ENCODE assay signal across 13 cellular contexts in genomic region chr11:122102426-122102825, GRCh38. TPM values are rescaled to one million over a fixed set of nuclear protein-coding genes. Genes with fewer than 3 reads are reported as not detected.
DNase-seq lines count a peak whose midpoint lies in the region; ATAC-seq, FAIRE-seq and TF ChIP-seq lines count a peak whose summit lies in the region.
"Had no signal": no experiment of that assay in that cellular context is flagged by ENCODE, and none has a peak within 500 bp of the region (broad histone marks: within the 10 kb centered on the region; RNA-seq: fewer than 3 reads in every experiment).

No MANE protein-coding gene starts in this region.

- no peaks in the 10 kb centered on the region for H3K9me3 ChIP-seq in GM23248 (ENCODE audit: low read depth)
- H3K9me3 ChIP-seq in gastroesophageal sphincter = no peaks in the 10 kb centered on the region
- no peaks in the 10 kb centered on the region for H3K9me3 ChIP-seq in subcutaneous abdominal adipose tissue (ENCODE audit: control insufficient read depth in 5 of 5, low read length in 5 of 5)

- H3K4me1 ChIP-seq in GM23248 (ENCODE audit: insufficient read depth) (peaks cover 57% of the 10 kb centered on the region), gastroesophageal sphincter (peaks cover 0 to 42% (median 10%) of the 10 kb centered on the region in 3 donors), subcutaneous abdominal adipose tissue (ENCODE audit: control insufficient read depth in 5 of 5, insufficient read depth in 5 of 5, low read length in 5 of 5) (peaks cover 0 to 23% (median 11%) of the 10 kb centered on the region in 5 donors)

- no peaks in the 10 kb centered on the region for H3K9me3 Mint-ChIP-seq in chondrocyte (ENCODE audit: low read depth)

- H2AFZ ChIP-seq in GM23248 = no peak overlapping the region

- no peak for TF ChIP-seq POLR2A in gastroesophageal sphincter (IDR thresholded peaks at IDR 0.05)
- TF ChIP-seq POLR2A in GM12892 (IDR thresholded peaks at IDR 0.05; ENCODE audit: low read depth, low read length) = no peak

- H3K4me3 Mint-ChIP-seq in chondrocyte (ENCODE audit: unreplicated experiment) = no peak overlapping the region
- H3K4me3 Mint-ChIP-seq: CD4-positive, alpha-beta memory T cell; naive thymus-derived CD8-positive, alpha-beta T cell had no signal

- no peaks in the 10 kb centered on the region; the same call in 1 of the 2 replicates for H4K20me1 ChIP-seq in GM23248 (ENCODE audit: insufficient read depth)

- H3F3A ChIP-seq in GM23248 (ENCODE audit: insufficient read depth) = peaks cover 97% of the 10 kb centered on the region

- H3K27ac ChIP-seq in GM23248 (peak overlapping the region; percentile 93), gastroesophageal sphincter (peak overlapping the region; percentile 83 to 99 (median 90)), subcutaneous abdominal adipose tissue (ENCODE audit: low read depth, low read length) (peak overlapping the region; percentile 94)

- peaks cover 21% of the 10 kb centered on the region for H3K4me1 Mint-ChIP-seq in chondrocyte (ENCODE audit: low read depth)

- H3K4me3 ChIP-seq in GM23248 (peak overlapping the region; percentile 99), gastroesophageal sphincter (no peak overlapping the region), subcutaneous abdominal adipose tissue (ENCODE audit: low read depth in 1 of 5, low read length in 5 of 5) (peak overlapping the region in 1 of 5 donors; percentile 71)

- H3K79me2 ChIP-seq in GM23248 (ENCODE audit: insufficient read depth) = peaks cover 100% of the 10 kb centered on the region

- in situ Hi-C loops in GM23248 (cut with MboI) = no loop called here

- H3K27me3 ChIP-seq in GM23248 (replicated peaks; ENCODE audit: insufficient read depth) = no peaks in the 10 kb centered on the region
- H3K27me3 ChIP-seq in gastroesophageal sphincter = no peaks in the 10 kb centered on the region
- H3K27me3 ChIP-seq in subcutaneous abdominal adipose tissue (ENCODE audit: control insufficient read depth in 5 of 5, insufficient read depth in 4 of 5, low read length in 5 of 5) = peaks cover 0 to 3% (median 0%) of the 10 kb centered on the region in 5 donors

- no peak for FAIRE-seq in GM12892 (lab: Jason Lieb, UNC)

- ATAC-seq in gastroesophageal sphincter (no peak), HG03432 (IDR thresholded peaks at IDR 0.05; ENCODE audit: unreplicated experiment) (no peak)
- ATAC-seq: naive thymus-derived CD8-positive, alpha-beta T cell had no signal

- peak; percentile 68 for DNase-seq in GM23248
- DNase-seq in astrocyte of the hippocampus (ENCODE audit: low read depth, low spot score) = peak; percentile 49
- DNase-seq in DMS79 (lab: John Stamatoyannopoulos, UW) = no peak
- DNase-seq in GM12892 (ENCODE audit: insufficient read length) = no peak
- DNase-seq in chondrocyte (ENCODE audit: low spot score) = no peak
- DNase-seq: activated CD4-positive, alpha-beta T cell treated with anti-CD3 and anti-CD28 coated beads for 1 hour; activated T-cell treated with anti-CD3 and anti-CD28 coated beads, Interleukin-2, amount 50 U/mL, for 1 hour; CD4-positive, alpha-beta memory T cell; naive thymus-derived CD8-positive, alpha-beta T cell; stimulated activated CD4-positive, alpha-beta T cell treated with anti-CD3 and anti-CD28 coated beads, Interleukin-12 subunit alpha, Interleukin-12 subunit beta, amount 100 ng/mL, for 4 hours had no signal

- H3K4me2 ChIP-seq in GM23248 (ENCODE audit: unreplicated experiment) = peak overlapping the region; percentile 100

- TF ChIP-seq CTCF in gastroesophageal sphincter (IDR thresholded peaks at IDR 0.05) (no peak), chondrocyte (IDR thresholded peaks at IDR 0.05) (no peak)

- no peak overlapping the region for H3K27ac Mint-ChIP-seq in chondrocyte (ENCODE audit: unreplicated experiment)
- H3K27ac Mint-ChIP-seq: CD4-positive, alpha-beta memory T cell; naive thymus-derived CD8-positive, alpha-beta T cell had no signal

- no peaks in the 10 kb centered on the region for H3K27me3 Mint-ChIP-seq in chondrocyte (ENCODE audit: low read depth)

- 26 to 31% methylated on average over 4 of the region's 4 CpGs for WGBS in GM23248 (ENCODE audit: low coverage in 1 of 2, low lambda C conversion rate in 2 of 2, missing lambda C conversion rate in 2 of 2), 2 experiments
- WGBS in gastroesophageal sphincter (ENCODE audit: low coverage in 1 of 2), 2 donors = 51 to 78% methylated on average over 4 of the region's 4 CpGs

- peaks cover 68% of the 10 kb centered on the region for H3K36me3 ChIP-seq in GM23248 (ENCODE audit: low read depth)
- no peaks in the 10 kb centered on the region for H3K36me3 ChIP-seq in gastroesophageal sphincter
- H3K36me3 ChIP-seq in subcutaneous abdominal adipose tissue (ENCODE audit: control insufficient read depth in 5 of 5, insufficient read depth in 5 of 5, low read length in 5 of 5) = no peaks in the 10 kb centered on the region

- H3K9ac ChIP-seq in GM23248 (peak overlapping the region; percentile 93), subcutaneous abdominal adipose tissue (ENCODE audit: low read length in 5 of 5) (peak overlapping the region in 1 of 5 donors; percentile 75)

- no peaks in the 10 kb centered on the region for H3K36me3 Mint-ChIP-seq in chondrocyte (ENCODE audit: low read depth)
- H3K36me3 Mint-ChIP-seq: CD4-positive, alpha-beta memory T cell; naive thymus-derived CD8-positive, alpha-beta T cell had no signal

- H3K9me2 ChIP-seq in GM23248 (ENCODE audit: insufficient read depth) = no peaks in the 10 kb centered on the region

- no peak for TF ChIP-seq EP300 in gastroesophageal sphincter (IDR thresholded peaks at IDR 0.05)

RNA-seq across cellular contexts. Expression of gene BLID, which starts 13.6 kb away (rescaled TPM):
- 4.1 and 7.1 TPM in 2 replicates for total RNA-seq in GM23248 (2014; rRNA removed; shearing (Covaris generic))
- polyA plus RNA-seq in GM23248 (2016; fragmentation: Nextera tagmentation; extraction: Ambion mirVana) = 0.84 and 2.9 TPM in 2 replicates
- total RNA-seq in gastroesophageal sphincter (10 to 100 TPM in 1 of 4 donors, 1 to 10 TPM in 2, not detected in 1; 1.2 to 13.5 (median 5.4) TPM), chondrocyte (0.35 to 0.68 TPM (median 0.41 TPM) in 3 replicates)
- not detected for polyA plus RNA-seq in GM12892 (2012; ENCODE audit: missing spikeins)
- total RNA-seq: CD4-positive, alpha-beta memory T cell; naive thymus-derived CD8-positive, alpha-beta T cell had no signal
- polyA plus RNA-seq: CD4-positive, alpha-beta memory T cell; naive thymus-derived CD8-positive, alpha-beta T cell had no signal

Comparison
In these comparisons a context has a peak if more than half of its experiments do, and no peak if none do; other contexts are left out.
1. DNase-seq: peak in GM23248 (single experiment) and astrocyte of the hippocampus (single experiment); none in DMS79 (single experiment), GM12892 (single experiment) and chondrocyte (single experiment).
2. Peak in every context shown above with its lines, with median percentiles within 50 percentile points of each other: H3K27ac ChIP-seq.